Comparison of ENCODE assay signal across 8 cellular contexts in the genomic region with DNA sequence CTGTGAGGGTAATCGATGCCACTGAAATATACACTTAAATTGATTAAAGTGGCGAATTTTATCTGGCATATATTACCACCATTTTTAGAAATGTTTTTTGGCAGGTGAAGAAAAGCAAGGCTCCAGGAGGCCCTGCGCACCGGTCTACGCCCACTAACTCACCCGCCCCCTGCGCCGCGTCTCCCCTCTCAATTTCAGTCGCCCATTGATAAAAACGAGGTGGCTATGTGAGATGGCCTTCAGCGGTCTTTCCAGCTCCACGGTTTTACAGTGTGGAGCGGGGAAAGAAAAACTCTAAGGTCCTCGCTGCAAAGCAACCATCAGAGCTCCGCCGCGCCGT. TPM values are rescaled to one million over a fixed set of nuclear protein-coding genes. Genes with fewer than 3 reads are reported as not detected.
DNase-seq lines count a peak whose midpoint lies in the region; ATAC-seq, FAIRE-seq and TF ChIP-seq lines count a peak whose summit lies in the region.

No MANE protein-coding gene starts in this region.

- no peak for DNase-seq in coronary artery (ENCODE audit: low spot score)
- DNase-seq in naive thymus-derived CD4-positive, alpha-beta T cell, result no peak
- DNase-seq in HPDE6-E6E7 (ENCODE audit: extremely low spot score), result no peak
- no peak for DNase-seq in frontal cortex (ENCODE audit: low spot score in 2 of 2)
- no peak for DNase-seq in anterior cingulate cortex (lab: John Stamatoyannopoulos, UW)

- TF ChIP-seq EP300 in Ishikawa (IDR thresholded peaks at IDR 0.05; ENCODE audit: borderline replicate concordance), result no peak

- H3K36me3 ChIP-seq in ACC112 (ENCODE audit: insufficient read depth, low read length), result no peaks in the 10 kb centered on the region
- H3K36me3 ChIP-seq in naive thymus-derived CD4-positive, alpha-beta T cell (ENCODE audit: control insufficient read depth in 2 of 3, insufficient read depth in 3 of 3, low read length in 3 of 3), result no peaks in the 10 kb centered on the region

- peaks cover 0 to 5% (median 0%) of the 10 kb centered on the region in 5 donors for H3K36me3 Mint-ChIP-seq in naive thymus-derived CD4-positive, alpha-beta T cell

- H2AFZ ChIP-seq in ACC112 (ENCODE audit: low read length, unreplicated experiment), result peak overlapping the region; percentile 65

- H3K4me1 Mint-ChIP-seq in naive thymus-derived CD4-positive, alpha-beta T cell, result peaks cover 14 to 18% (median 15%) of the 10 kb centered on the region in 7 donors

- H3K27ac ChIP-seq in ACC112 (ENCODE audit: low read depth, low read length), result 0 out of 2 replicates have a peak overlapping the region, but pooled peaks have one; percentile 14
- peak overlapping the region; percentile 76 to 86 for H3K27ac ChIP-seq in coronary artery
- H3K27ac ChIP-seq in naive thymus-derived CD4-positive, alpha-beta T cell (ENCODE audit: low read depth, low read length), result peak overlapping the region; percentile 17

- ATAC-seq in GM19467 (IDR thresholded peaks at IDR 0.05; ENCODE audit: unreplicated experiment), result peak; percentile 8
- peak; percentile 39 for ATAC-seq in naive thymus-derived CD4-positive, alpha-beta T cell

- CTCF ChIA-PET in naive thymus-derived CD4-positive, alpha-beta T cell (lab: Charles Lee), result no interaction called here

- peak overlapping the region; percentile 90 for H3K4me3 ChIP-seq in ACC112 (ENCODE audit: low read depth, low read length)
- peak overlapping the region; percentile 86 for H3K4me3 ChIP-seq in coronary artery
- H3K4me3 ChIP-seq in naive thymus-derived CD4-positive, alpha-beta T cell (ENCODE audit: low read length), result peak overlapping the region; percentile 64

- H3K4me3 Mint-ChIP-seq in naive thymus-derived CD4-positive, alpha-beta T cell, result peak overlapping the region; percentile 79 to 93 (median 86)

- peaks cover 10% of the 10 kb centered on the region for H3K4me1 ChIP-seq in ACC112 (ENCODE audit: control insufficient read depth, insufficient read depth, low read length, unreplicated experiment)
- peaks cover 0 to 5% of the 10 kb centered on the region in 2 donors for H3K4me1 ChIP-seq in naive thymus-derived CD4-positive, alpha-beta T cell (ENCODE audit: control insufficient read depth in 2 of 2, insufficient read depth in 2 of 2, low read length in 2 of 2)

- peaks cover 11 to 20% (median 16%) of the 10 kb centered on the region in 5 donors for H3K27me3 Mint-ChIP-seq in naive thymus-derived CD4-positive, alpha-beta T cell

- TF ChIP-seq RAD21 in Ishikawa (IDR thresholded peaks at IDR 0.05; ENCODE audit: low read depth), result no peak

- peaks cover 0 to 1% (median 0%) of the 10 kb centered on the region in 11 donors for H3K9me3 Mint-ChIP-seq in naive thymus-derived CD4-positive, alpha-beta T cell

- no peaks in the 10 kb centered on the region for H3K79me2 ChIP-seq in ACC112 (ENCODE audit: control insufficient read depth, insufficient read depth, low read length, unreplicated experiment)

- H3K27ac Mint-ChIP-seq in naive thymus-derived CD4-positive, alpha-beta T cell, result peak overlapping the region in 4 of 9 donors; percentile 19 to 48 (median 34)

- no peak for FAIRE-seq in frontal cortex (lab: Jason Lieb, UNC)

- POLR2A ChIA-PET in naive thymus-derived CD4-positive, alpha-beta T cell (lab: Charles Lee), result no interaction called here

- TF ChIP-seq CTCF in coronary artery (IDR thresholded peaks at IDR 0.05), result no peak

- H3K9me3 ChIP-seq in naive thymus-derived CD4-positive, alpha-beta T cell (ENCODE audit: control insufficient read depth in 2 of 3, low read length in 3 of 3), result no peaks in the 10 kb centered on the region

- intact Hi-C loops in naive thymus-derived CD4-positive, alpha-beta T cell (cut with micrococcal nuclease), result no loop called here

- no peaks in the 10 kb centered on the region for H3K27me3 ChIP-seq in ACC112 (ENCODE audit: insufficient read depth, low read length)
- peaks cover 0 to 3% of the 10 kb centered on the region in 2 donors for H3K27me3 ChIP-seq in naive thymus-derived CD4-positive, alpha-beta T cell (ENCODE audit: control insufficient read depth in 2 of 2, insufficient read depth in 2 of 2, low read length in 2 of 2)

TF ChIP-seq in Ishikawa, 13 proteins besides CTCF, POLR2A, EP300 and RAD21:
- TF ChIP-seq FOXM1 (IDR thresholded peaks at IDR 0.05; ENCODE audit: borderline replicate concordance, low read depth) (no peak), TCF12 (IDR thresholded peaks at IDR 0.05; ENCODE audit: low read depth) (no peak), NFIC (IDR thresholded peaks at IDR 0.05) (no peak), EGR1 (IDR thresholded peaks at IDR 0.05) (0 out of 2 replicates have a peak, but pooled peaks have one; percentile 20), CEBPB (IDR thresholded peaks at IDR 0.05) (no peak), TEAD4 (IDR thresholded peaks at IDR 0.05) (no peak), TAF1 (IDR thresholded peaks at IDR 0.05; ENCODE audit: low read depth) (peak; percentile 57)
- TF ChIP-seq, protein P1, sequence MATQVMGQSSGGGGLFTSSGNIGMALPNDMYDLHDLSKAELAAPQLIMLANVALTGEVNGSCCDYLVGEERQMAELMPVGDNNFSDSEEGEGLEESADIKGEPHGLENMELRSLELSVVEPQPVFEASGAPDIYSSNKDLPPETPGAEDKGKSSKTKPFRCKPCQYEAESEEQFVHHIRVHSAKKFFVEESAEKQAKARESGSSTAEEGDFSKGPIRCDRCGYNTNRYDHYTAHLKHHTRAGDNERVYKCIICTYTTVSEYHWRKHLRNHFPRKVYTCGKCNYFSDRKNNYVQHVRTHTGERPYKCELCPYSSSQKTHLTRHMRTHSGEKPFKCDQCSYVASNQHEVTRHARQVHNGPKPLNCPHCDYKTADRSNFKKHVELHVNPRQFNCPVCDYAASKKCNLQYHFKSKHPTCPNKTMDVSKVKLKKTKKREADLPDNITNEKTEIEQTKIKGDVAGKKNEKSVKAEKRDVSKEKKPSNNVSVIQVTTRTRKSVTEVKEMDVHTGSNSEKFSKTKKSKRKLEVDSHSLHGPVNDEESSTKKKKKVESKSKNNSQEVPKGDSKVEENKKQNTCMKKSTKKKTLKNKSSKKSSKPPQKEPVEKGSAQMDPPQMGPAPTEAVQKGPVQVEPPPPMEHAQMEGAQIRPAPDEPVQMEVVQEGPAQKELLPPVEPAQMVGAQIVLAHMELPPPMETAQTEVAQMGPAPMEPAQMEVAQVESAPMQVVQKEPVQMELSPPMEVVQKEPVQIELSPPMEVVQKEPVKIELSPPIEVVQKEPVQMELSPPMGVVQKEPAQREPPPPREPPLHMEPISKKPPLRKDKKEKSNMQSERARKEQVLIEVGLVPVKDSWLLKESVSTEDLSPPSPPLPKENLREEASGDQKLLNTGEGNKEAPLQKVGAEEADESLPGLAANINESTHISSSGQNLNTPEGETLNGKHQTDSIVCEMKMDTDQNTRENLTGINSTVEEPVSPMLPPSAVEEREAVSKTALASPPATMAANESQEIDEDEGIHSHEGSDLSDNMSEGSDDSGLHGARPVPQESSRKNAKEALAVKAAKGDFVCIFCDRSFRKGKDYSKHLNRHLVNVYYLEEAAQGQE (IDR thresholded peaks at IDR 0.05; ENCODE audit: low read depth), result no peak
- TF ChIP-seq, protein P2, sequence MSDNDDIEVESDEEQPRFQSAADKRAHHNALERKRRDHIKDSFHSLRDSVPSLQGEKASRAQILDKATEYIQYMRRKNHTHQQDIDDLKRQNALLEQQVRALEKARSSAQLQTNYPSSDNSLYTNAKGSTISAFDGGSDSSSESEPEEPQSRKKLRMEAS (IDR thresholded peaks at IDR 0.05), result 0 out of 2 replicates have a peak, but pooled peaks have one; percentile 83

RNA-seq across cellular contexts. Expression of a gene that starts 0.6 kb away (rescaled TPM):
- 1 to 10 TPM in 1 of 5 experiments, under 1 TPM in 3, not detected in 1; 0.27 to 1.1 (median 0.58) TPM for total RNA-seq in naive thymus-derived CD4-positive, alpha-beta T cell
- under 1 TPM; 0.84 TPM for polyA plus RNA-seq in naive thymus-derived CD4-positive, alpha-beta T cell
- 4.9 TPM for total RNA-seq in frontal cortex

RNA-seq across cellular contexts. Expression of a gene that starts 48.4 kb away (rescaled TPM):
- total RNA-seq in naive thymus-derived CD4-positive, alpha-beta T cell, result 100 to 1,000 TPM in 4 of 5 experiments, 10 to 100 TPM in 1; 82.2 to 149 (median 113) TPM
- polyA plus RNA-seq in naive thymus-derived CD4-positive, alpha-beta T cell, result 100 to 1,000 TPM; 139 to 145 TPM
- 220 TPM for total RNA-seq in frontal cortex

Comparison
In these comparisons a context has a peak if more than half of its experiments do, and no peak if none do; other contexts are left out.
1. H3K27ac ChIP-seq: peak in every context shown above with its lines; median percentile 81 in coronary artery; 17 in naive thymus-derived CD4-positive, alpha-beta T cell; 14 in ACC112.